Comparison of ENCODE assay signal across 1 cellular context in the genomic region with DNA sequence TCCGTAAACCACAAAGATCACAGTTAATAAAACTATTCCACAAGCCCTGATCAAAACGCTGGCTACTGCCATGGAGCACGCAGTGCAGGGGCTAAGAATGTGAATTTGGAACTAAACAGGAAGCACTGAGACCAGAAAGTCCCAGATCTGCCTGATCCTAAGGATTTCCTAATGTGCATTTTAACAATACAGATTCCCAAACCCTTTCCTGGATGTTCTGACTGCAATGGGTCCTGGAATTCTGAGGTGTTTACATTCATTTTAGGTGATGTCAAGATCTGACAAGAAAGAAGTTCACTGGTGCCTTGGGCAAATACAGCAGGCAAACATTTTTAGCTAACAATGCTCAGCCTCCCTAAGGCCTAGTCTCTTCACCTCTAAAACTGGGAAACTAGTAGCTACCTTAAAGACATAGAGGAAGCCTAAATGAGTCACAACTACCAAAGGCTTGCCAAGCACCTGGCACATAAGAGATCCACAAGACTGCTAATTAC.
TF ChIP-seq lines count a peak whose summit lies in the region.

No MANE protein-coding gene starts in this region.

TF ChIP-seq in WTC11, 78 proteins besides CTCF, POLR2A, EP300 and RAD21 (continued from another document):
- no peak for TF ChIP-seq AR (CRISPR knock-in tag; IDR thresholded peaks at IDR 0.05)
- TF ChIP-seq ZNF416 (CRISPR knock-in tag; IDR thresholded peaks at IDR 0.05): no peak
- TF ChIP-seq ATF6 (CRISPR knock-in tag; IDR thresholded peaks at IDR 0.05): no peak
